Comparison of ENCODE assay signal across 8 cellular contexts in genomic region chr6:70955441-70956190, GRCh38. TPM values are rescaled to one million over a fixed set of nuclear protein-coding genes. Genes with fewer than 3 reads are reported as not detected.
DNase-seq lines count a peak whose midpoint lies in the region; ATAC-seq and TF ChIP-seq lines count a peak whose summit lies in the region.

No MANE protein-coding gene starts in this region.

- TF ChIP-seq RAD21 in liver (IDR thresholded peaks at IDR 0.05), result peak; percentile 61 to 79

- H3K9me3 ChIP-seq in liver (ENCODE audit: control insufficient read depth in 4 of 4, low read length in 3 of 4), result no peaks in the 10 kb centered on the region

- H3K27ac ChIP-seq in liver (ENCODE audit: low read depth in 1 of 2, low read length in 2 of 2), result no peak overlapping the region

- peaks cover 11% of the 10 kb centered on the region for H3K4me1 Mint-ChIP-seq in activated CD4-positive, alpha-beta T cell treated with anti-CD3 and anti-CD28 coated beads, Interleukin-2, amount 10 ng/mL, durations not matched to agents 7 days and 5 days

- H3K36me3 ChIP-seq in liver (ENCODE audit: control insufficient read depth in 4 of 4, insufficient read depth in 3 of 4, low read depth in 1 of 4, low read length in 3 of 4), result no peaks in the 10 kb centered on the region

- H3K9me3 Mint-ChIP-seq in activated CD4-positive, alpha-beta T cell treated with anti-CD3 and anti-CD28 coated beads, Interleukin-2, amount 10 ng/mL, durations not matched to agents 7 days and 5 days, result no peaks in the 10 kb centered on the region

- no peak overlapping the region for H3K27ac Mint-ChIP-seq in activated CD4-positive, alpha-beta T cell treated with anti-CD3 and anti-CD28 coated beads, Interleukin-2, amount 10 ng/mL, durations not matched to agents 7 days and 5 days

- CTCF ChIA-PET in activated CD4-positive, alpha-beta T cell treated with anti-CD3 and anti-CD28 coated beads, Interleukin-2, amount 10 ng/mL, durations not matched to agents 7 days and 5 days (lab: Charles Lee), result interaction anchor here (0.7 to 1.3 kb wide), 9 partner anchors 11 to 1089 kb away, joined by 3 to 4 read pairs (median 3); partner anchors contain the start of gene COL19A1

- peak overlapping the region in 2 of 3 donors; percentile 54 to 64 for H3K4me3 ChIP-seq in liver (ENCODE audit: low read depth in 1 of 3, low read length in 3 of 3)

- peak overlapping the region; percentile 48 for H3K4me3 Mint-ChIP-seq in activated CD4-positive, alpha-beta T cell treated with anti-CD3 and anti-CD28 coated beads, Interleukin-2, amount 10 ng/mL, durations not matched to agents 7 days and 5 days

- H3K36me3 Mint-ChIP-seq in activated CD4-positive, alpha-beta T cell treated with anti-CD3 and anti-CD28 coated beads, Interleukin-2, amount 10 ng/mL, durations not matched to agents 7 days and 5 days (ENCODE audit: low read depth), result no peaks in the 10 kb centered on the region

- H3K9ac ChIP-seq in liver (ENCODE audit: low read depth in 1 of 2, low read length in 2 of 2), result no peak overlapping the region

- WGBS in liver, result 2% methylated on average over 65 of the region's 65 CpGs

- H3K27me3 Mint-ChIP-seq in activated CD4-positive, alpha-beta T cell treated with anti-CD3 and anti-CD28 coated beads, Interleukin-2, amount 10 ng/mL, durations not matched to agents 7 days and 5 days, result peaks cover 78% of the 10 kb centered on the region

- peaks cover 2 to 6% (median 5%) of the 10 kb centered on the region in 4 donors for H3K27me3 ChIP-seq in liver (ENCODE audit: control insufficient read depth in 4 of 4, insufficient read depth in 4 of 4, low read length in 3 of 4)

- TF ChIP-seq CTCF in liver (IDR thresholded peaks at IDR 0.05; ENCODE audit: low read depth, low read length, missing input control), result peak; percentile 78

- ATAC-seq in GM19025 (IDR thresholded peaks at IDR 0.05; ENCODE audit: low read depth, unreplicated experiment) (peak; percentile 97), HG03196 (IDR thresholded peaks at IDR 0.05; ENCODE audit: unreplicated experiment) (peak; percentile 97)

- peaks cover 11 to 21% (median 18%) of the 10 kb centered on the region in 4 donors for H3K4me1 ChIP-seq in liver (ENCODE audit: control insufficient read depth in 4 of 4, insufficient read depth in 4 of 4, low read length in 3 of 4)

- POLR2A ChIA-PET in activated CD4-positive, alpha-beta T cell treated with anti-CD3 and anti-CD28 coated beads, Interleukin-2, amount 10 ng/mL, durations not matched to agents 7 days and 5 days (lab: Charles Lee), result interaction anchor here (0.6 kb wide), 1 partner anchor 134 kb away, joined by 3 read pairs; no protein-coding TSS in a partner anchor

- DNase-seq in AG20443 (ENCODE audit: low spot score) (peak; percentile 87), NCI-H345 treated with DMSO at 0.1 percent for 48 hours (lab: John Stamatoyannopoulos, UW; ENCODE audit: unreplicated experiment) (peak; percentile 84), dermis blood vessel endothelial cell (peak; percentile 88)
- DNase-seq in activated CD4-positive, alpha-beta T cell treated with anti-CD3 and anti-CD28 coated beads, Interleukin-2, amount 10 ng/mL, durations not matched to agents 7 days and 5 days, result peak; percentile 87
- peak; percentile 72 for DNase-seq in stimulated activated CD4-positive, alpha-beta T cell treated with anti-CD3 and anti-CD28 coated beads, Interleukin-2, amount 100 ng/mL, for 4 hours (ENCODE audit: low read depth)

TF ChIP-seq in liver, 16 proteins besides CTCF, POLR2A, EP300 and RAD21:
- no peak for TF ChIP-seq NR2F2 (IDR thresholded peaks at IDR 0.05)
- TF ChIP-seq, protein P1, sequence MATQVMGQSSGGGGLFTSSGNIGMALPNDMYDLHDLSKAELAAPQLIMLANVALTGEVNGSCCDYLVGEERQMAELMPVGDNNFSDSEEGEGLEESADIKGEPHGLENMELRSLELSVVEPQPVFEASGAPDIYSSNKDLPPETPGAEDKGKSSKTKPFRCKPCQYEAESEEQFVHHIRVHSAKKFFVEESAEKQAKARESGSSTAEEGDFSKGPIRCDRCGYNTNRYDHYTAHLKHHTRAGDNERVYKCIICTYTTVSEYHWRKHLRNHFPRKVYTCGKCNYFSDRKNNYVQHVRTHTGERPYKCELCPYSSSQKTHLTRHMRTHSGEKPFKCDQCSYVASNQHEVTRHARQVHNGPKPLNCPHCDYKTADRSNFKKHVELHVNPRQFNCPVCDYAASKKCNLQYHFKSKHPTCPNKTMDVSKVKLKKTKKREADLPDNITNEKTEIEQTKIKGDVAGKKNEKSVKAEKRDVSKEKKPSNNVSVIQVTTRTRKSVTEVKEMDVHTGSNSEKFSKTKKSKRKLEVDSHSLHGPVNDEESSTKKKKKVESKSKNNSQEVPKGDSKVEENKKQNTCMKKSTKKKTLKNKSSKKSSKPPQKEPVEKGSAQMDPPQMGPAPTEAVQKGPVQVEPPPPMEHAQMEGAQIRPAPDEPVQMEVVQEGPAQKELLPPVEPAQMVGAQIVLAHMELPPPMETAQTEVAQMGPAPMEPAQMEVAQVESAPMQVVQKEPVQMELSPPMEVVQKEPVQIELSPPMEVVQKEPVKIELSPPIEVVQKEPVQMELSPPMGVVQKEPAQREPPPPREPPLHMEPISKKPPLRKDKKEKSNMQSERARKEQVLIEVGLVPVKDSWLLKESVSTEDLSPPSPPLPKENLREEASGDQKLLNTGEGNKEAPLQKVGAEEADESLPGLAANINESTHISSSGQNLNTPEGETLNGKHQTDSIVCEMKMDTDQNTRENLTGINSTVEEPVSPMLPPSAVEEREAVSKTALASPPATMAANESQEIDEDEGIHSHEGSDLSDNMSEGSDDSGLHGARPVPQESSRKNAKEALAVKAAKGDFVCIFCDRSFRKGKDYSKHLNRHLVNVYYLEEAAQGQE (IDR thresholded peaks at IDR 0.05), result no peak
- TF ChIP-seq JUND (IDR thresholded peaks at IDR 0.05), result no peak
- TF ChIP-seq ATF3 (IDR thresholded peaks at IDR 0.05), result no peak
- TF ChIP-seq TAF1 (conservative IDR thresholded peaks at IDR 0.05), result no peak
- TF ChIP-seq GABPA (IDR thresholded peaks at IDR 0.05 in 1 of 2, conservative IDR thresholded peaks at IDR 0.05 in 1 of 2), result no peak
- TF ChIP-seq FOXA2 (IDR thresholded peaks at IDR 0.05), result no peak
- no peak for TF ChIP-seq HNF4A (conservative IDR thresholded peaks at IDR 0.05)
- no peak for TF ChIP-seq YY1 (IDR thresholded peaks at IDR 0.05)
- no peak for TF ChIP-seq SP1 (IDR thresholded peaks at IDR 0.05)
- TF ChIP-seq HNF4G (IDR thresholded peaks at IDR 0.05), result no peak

RNA-seq across cellular contexts. Expression of gene B3GAT2, which starts 1.2 kb away (rescaled TPM):
- under 1 TPM in 1 of 2 experiments, not detected in 1; 0.05 TPM for total RNA-seq in activated CD4-positive, alpha-beta T cell treated with anti-CD3 and anti-CD28 coated beads, Interleukin-2, amount 10 ng/mL, durations not matched to agents 7 days and 5 days
- total RNA-seq in dermis blood vessel endothelial cell, result under 0.01 TPM in 1 of 2 replicates, not detected in the other
- under 1 TPM; under 0.01 to 0.70 TPM for total RNA-seq in liver
- under 1 TPM; 0.02 to 0.97 TPM for polyA plus RNA-seq in liver
